Comparison of ENCODE assay signal across 31 cellular contexts in genomic region chrX:7253565-7253964, GRCh38.
"Had no signal": no experiment of that assay in that cellular context is flagged by ENCODE, and none has a peak within 500 bp of the region (broad histone marks: within the 10 kb centered on the region; RNA-seq: fewer than 3 reads in every experiment).

No MANE protein-coding gene starts in this region.

- H3K27me3 Mint-ChIP-seq: activated CD4-positive, alpha-beta T cell treated with anti-CD3 and anti-CD28 coated beads, Interleukin-2, amount 10 ng/mL, durations not matched to agents 24 days and 14 days; activated naive CD4-positive, alpha-beta T cell treated with anti-CD3 and anti-CD28 coated beads, Interleukin-2, amount 50 U/mL, for 24 hours; activated naive CD8-positive, alpha-beta T cell treated with anti-CD3 and anti-CD28 coated beads, Interleukin-2, amount 10 ng/mL, durations not matched to agents 7 days and 5 days; activated T-cell treated with anti-CD3 and anti-CD28 coated beads, Interleukin-2, amount 50 U/mL, for 24 hours had no signal

- DNase-seq: activated CD4-positive, alpha-beta T cell treated with anti-CD3 and anti-CD28 coated beads, Interleukin-2, amount 10 ng/mL, durations not matched to agents 24 days and 14 days; activated CD4-positive, alpha-beta T cell treated with anti-CD3 and anti-CD28 coated beads, Interleukin-2, amount 50 U/mL, for 4 hours; activated CD8-positive, alpha-beta T cell treated with anti-CD3 and anti-CD28 coated beads, Interleukin-2, amount 10 ng/mL, durations not matched to agents 7 days and 5 days; activated gamma-delta T cell; activated naive CD4-positive, alpha-beta T cell treated with Interleukin-2 at 50 U/mL for 16 hours; activated naive CD8-positive, alpha-beta T cell treated with anti-CD3 and anti-CD28 coated beads, Interleukin-2, amount 10 ng/mL, durations not matched to agents 7 days and 5 days; activated T-cell treated with anti-CD3 and anti-CD28 coated beads, Interleukin-2, amount 50 U/mL, for 24 hours; body of pancreas; Kasumi-1; KBM-7; MG63; NCI-H1048; NCI-H1105 treated with DMSO at 0.1 percent for 48 hours; NCI-H1436 treated with DMSO at 0.1 percent for 48 hours; NCI-H187; NCI-H2029 treated with DMSO at 0.1 percent for 48 hours; NCI-H2107; NCI-H2171; NCI-H510A; NCI-H526; NCI-H748 treated with DMSO at 0.1 percent for 48 hours; NK-92 treated with Interleukin-12 subunit alpha and Interleukin-12 subunit beta, amount 100 ng/mL, for 24 hours; Right ventricle myocardium superior; SW 1271; T-helper 1 cell; T-helper 2 cell; T1000; WERI-Rb-1 had no signal

- ATAC-seq: activated CD8-positive, alpha-beta T cell treated with anti-CD3 and anti-CD28 coated beads, Interleukin-2, amount 10 ng/mL, durations not matched to agents 7 days and 5 days; body of pancreas had no signal

- H3K9me3 Mint-ChIP-seq: activated CD4-positive, alpha-beta T cell treated with anti-CD3 and anti-CD28 coated beads, Interleukin-2, amount 10 ng/mL, durations not matched to agents 24 days and 14 days; activated naive CD4-positive, alpha-beta T cell treated with anti-CD3 and anti-CD28 coated beads, Interleukin-2, amount 50 U/mL, for 24 hours; activated naive CD8-positive, alpha-beta T cell treated with anti-CD3 and anti-CD28 coated beads, Interleukin-2, amount 10 ng/mL, durations not matched to agents 7 days and 5 days had no signal

- H3K9me3 ChIP-seq: body of pancreas, MG63 had no signal

- H3K4me1 ChIP-seq: breast epithelium had no signal

- H3K36me3 ChIP-seq: breast epithelium, MG63 had no signal

- H3K4me1 Mint-ChIP-seq: activated CD4-positive, alpha-beta T cell treated with anti-CD3 and anti-CD28 coated beads, Interleukin-2, amount 10 ng/mL, durations not matched to agents 24 days and 14 days; activated naive CD4-positive, alpha-beta T cell treated with anti-CD3 and anti-CD28 coated beads, Interleukin-2, amount 50 U/mL, for 24 hours; activated naive CD8-positive, alpha-beta T cell treated with anti-CD3 and anti-CD28 coated beads, Interleukin-2, amount 10 ng/mL, durations not matched to agents 7 days and 5 days had no signal

- H3K27me3 ChIP-seq: body of pancreas, breast epithelium, MG63 had no signal

- H3K27ac Mint-ChIP-seq: activated CD4-positive, alpha-beta T cell treated with anti-CD3 and anti-CD28 coated beads, Interleukin-2, amount 10 ng/mL, durations not matched to agents 24 days and 14 days; activated CD8-positive, alpha-beta T cell treated with anti-CD3 and anti-CD28 coated beads, Interleukin-2, amount 10 ng/mL, durations not matched to agents 7 days and 5 days; activated naive CD4-positive, alpha-beta T cell treated with anti-CD3 and anti-CD28 coated beads, Interleukin-2, amount 50 U/mL, for 24 hours; activated naive CD8-positive, alpha-beta T cell treated with anti-CD3 and anti-CD28 coated beads, Interleukin-2, amount 10 ng/mL, durations not matched to agents 7 days and 5 days; activated T-cell treated with anti-CD3 and anti-CD28 coated beads, Interleukin-2, amount 50 U/mL, for 24 hours; activated T-helper 2 cell treated with anti-CD3 and anti-CD28 coated beads, Interferon-gamma antibody, Interleukin-2, Interleukin-4, amounts not matched to agents 10 μg/mL and 5 μg/mL and 100 μg/mL, durations not matched to agents 14 hours and 24 hours and 36 hours had no signal

- H3K4me3 ChIP-seq: body of pancreas, breast epithelium, MG63 had no signal

- H3K27ac ChIP-seq: body of pancreas, WERI-Rb-1 had no signal

- H3K4me3 Mint-ChIP-seq: activated CD4-positive, alpha-beta T cell treated with anti-CD3 and anti-CD28 coated beads, Interleukin-2, amount 10 ng/mL, durations not matched to agents 24 days and 14 days; activated CD8-positive, alpha-beta T cell treated with anti-CD3 and anti-CD28 coated beads, Interleukin-2, amount 10 ng/mL, durations not matched to agents 7 days and 5 days; activated naive CD4-positive, alpha-beta T cell treated with anti-CD3 and anti-CD28 coated beads, Interleukin-2, amount 50 U/mL, for 24 hours; activated naive CD8-positive, alpha-beta T cell treated with anti-CD3 and anti-CD28 coated beads, Interleukin-2, amount 10 ng/mL, durations not matched to agents 7 days and 5 days; activated T-cell treated with anti-CD3 and anti-CD28 coated beads, Interleukin-2, amount 50 U/mL, for 24 hours had no signal
